Comparison of ENCODE assay signal across 12 cellular contexts in the genomic region with DNA sequence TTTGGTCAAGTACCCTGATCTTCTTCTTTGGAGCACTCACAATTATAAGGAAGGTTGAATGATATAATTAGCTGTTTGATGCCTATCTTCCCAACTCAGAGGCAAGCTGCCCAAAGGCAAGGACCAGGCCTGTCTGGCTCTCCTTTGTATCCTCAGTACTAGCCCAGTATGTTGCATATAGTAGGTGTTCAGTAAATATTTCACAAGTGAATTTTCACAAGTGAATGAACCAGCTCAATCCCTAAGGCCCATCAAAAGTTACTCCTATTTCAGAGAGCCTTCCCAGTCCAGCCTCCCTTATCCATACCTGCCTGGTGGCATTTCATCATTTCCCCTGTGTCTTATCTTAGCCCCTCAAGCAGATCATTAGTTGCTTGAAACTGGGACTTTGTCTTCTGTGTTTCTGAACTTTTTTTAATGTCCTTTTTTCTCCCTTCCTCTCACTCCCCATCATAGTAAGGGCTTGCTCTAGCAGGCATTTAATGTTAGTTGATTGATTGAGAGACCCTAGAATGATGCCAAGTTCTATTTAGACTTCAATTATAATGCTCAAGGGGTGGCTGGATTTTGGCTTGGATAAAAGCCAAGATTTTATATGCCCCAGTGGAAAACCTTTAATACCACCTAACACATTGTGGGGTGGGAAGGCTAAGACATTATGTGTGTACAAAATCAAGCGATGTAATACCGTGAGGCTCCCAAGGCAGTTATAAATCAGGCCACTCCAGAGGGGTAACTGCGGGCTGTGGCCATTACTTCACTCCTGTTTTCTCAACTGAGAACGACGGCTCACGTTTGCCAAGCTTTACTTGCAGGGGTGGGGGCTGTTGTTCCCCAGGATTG. TPM values are rescaled to one million over a fixed set of nuclear protein-coding genes. Genes with fewer than 3 reads are reported as not detected.
A peak's percentile ranks its signal among the peaks of the same experiment; 100 is the strongest.
DNase-seq lines count a peak whose midpoint lies in the region; ATAC-seq and TF ChIP-seq lines count a peak whose summit lies in the region.
"Had no signal": no experiment of that assay in that cellular context is flagged by ENCODE, and none has a peak within 500 bp of the region (broad histone marks: within the 10 kb centered on the region; RNA-seq: fewer than 3 reads in every experiment).

No MANE protein-coding gene starts in this region.

- intact Hi-C loops in prostate gland (cut with DNase I), result loop anchor here (5.0 kb wide), 2 partner anchors 44 to 94 kb away; a partner anchor contains a TSS

- H3K4me3 ChIP-seq in prostate gland, result no peak overlapping the region

- no peak for ATAC-seq in GM19397 (IDR thresholded peaks at IDR 0.05; ENCODE audit: unreplicated experiment)
- ATAC-seq: activated CD4-positive, CD25-positive, alpha-beta regulatory T cell treated with anti-CD3 and anti-CD28 coated beads, Interleukin-2, amount 50 U/mL, for 24 hours had no signal

- no peak for TF ChIP-seq POLR2A in prostate gland (IDR thresholded peaks at IDR 0.05)

- no peaks in the 10 kb centered on the region for H3K4me1 ChIP-seq in prostate gland (replicated peaks)

- H3K9me3 ChIP-seq in prostate gland, result no peaks in the 10 kb centered on the region

- 15% methylated on average over 6 of the region's 6 CpGs for WGBS in prostate gland

- DNase-seq in DMS153 treated with DMSO at 0.1 percent for 48 hours (lab: John Stamatoyannopoulos, UW; ENCODE audit: unreplicated experiment) (peak; percentile 82), NCI-H2081 treated with DMSO at 0.1 percent for 48 hours (lab: John Stamatoyannopoulos, UW) (peak; percentile 97), prostate gland (ENCODE audit: low spot score) (no peak), iPS-NIHi11 (ENCODE audit: low spot score) (no peak), cerebellar cortex (ENCODE audit: low spot score) (no peak)
- no peak for DNase-seq in activated naive CD4-positive, alpha-beta T cell treated with Interleukin-2 at 50 U/mL for 16 hours
- DNase-seq: activated T-cell treated with anti-CD3 and anti-CD28 coated beads, Interleukin-2, amount 50 U/mL, for 1 hour; stimulated activated CD8-positive, alpha-beta memory T cell treated with anti-CD3 and anti-CD28 coated beads, Interleukin-4, amount 100 ng/mL, for 48 hours had no signal

- no peak for TF ChIP-seq CTCF in VCaP (conservative IDR thresholded peaks at IDR 0.05)
- no peak for TF ChIP-seq CTCF in prostate gland (IDR thresholded peaks at IDR 0.05)

- H3K27ac ChIP-seq in VCaP (peak overlapping the region; percentile 73; the same call in 1 of the 2 replicates), prostate gland (peak overlapping the region; percentile 51 to 60)

- no peaks in the 10 kb centered on the region for H3K27me3 ChIP-seq in prostate gland (replicated peaks; ENCODE audit: insufficient read depth)

- H3K36me3 ChIP-seq in prostate gland, result no peaks in the 10 kb centered on the region

RNA-seq across cellular contexts. Expression of a gene that starts 43.2 kb away (rescaled TPM):
- total RNA-seq in prostate gland, result 10 to 100 TPM; 41.4 to 42.3 TPM
- total RNA-seq: dermis microvascular lymphatic vessel endothelial cell had no signal

Comparison
In these comparisons a context has a peak if more than half of its experiments do, and no peak if none do; other contexts are left out.
1. DNase-seq: peak in DMS153 treated with DMSO at 0.1 percent for 48 hours (single experiment) and NCI-H2081 treated with DMSO at 0.1 percent for 48 hours (single experiment); none in prostate gland (single experiment), activated naive CD4-positive, alpha-beta T cell treated with Interleukin-2 at 50 U/mL for 16 hours (single experiment), iPS-NIHi11 (single experiment) and cerebellar cortex (single experiment).